Comparison of ENCODE assay signal across 9 cellular contexts in the genomic region with DNA sequence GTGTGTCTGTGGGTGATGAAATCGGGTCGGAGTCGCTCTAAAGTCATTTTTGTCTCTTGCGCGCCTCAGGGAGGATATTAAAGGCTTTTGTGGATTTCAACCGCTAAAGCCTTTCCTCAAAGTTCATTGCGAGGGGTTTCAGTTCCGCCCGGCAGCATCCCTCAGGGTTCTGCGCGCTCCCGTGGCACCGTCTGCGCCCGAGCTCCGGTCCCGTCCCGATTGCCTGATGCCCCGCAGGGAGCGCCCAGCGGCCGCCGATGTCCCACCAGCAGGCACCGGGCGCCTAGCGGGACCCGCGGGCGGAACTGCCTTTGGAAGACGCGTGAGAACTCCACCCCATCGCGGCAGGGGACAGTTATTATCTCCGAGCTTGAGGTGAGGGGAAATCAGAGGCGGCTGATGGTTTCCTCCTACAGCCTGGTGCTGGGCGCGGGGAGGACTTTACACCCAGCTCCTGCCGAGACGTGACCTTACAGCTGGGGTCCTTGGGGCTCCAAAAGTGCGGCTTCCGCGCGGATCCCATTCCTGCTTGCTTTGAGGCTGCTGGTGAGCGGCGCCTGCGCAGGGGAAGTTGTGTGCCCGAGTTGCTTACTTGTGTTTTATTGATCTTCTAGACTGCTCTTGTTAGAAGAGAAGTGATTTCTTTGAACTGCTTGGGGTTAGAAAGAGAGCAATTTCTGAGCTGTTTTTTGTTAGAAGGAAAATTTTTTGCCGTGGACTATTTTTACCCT. TPM values are rescaled to one million over a fixed set of nuclear protein-coding genes. Genes with fewer than 3 reads are reported as not detected.
A peak's percentile ranks its signal among the peaks of the same experiment; 100 is the strongest.
DNase-seq lines count a peak whose midpoint lies in the region; ATAC-seq and TF ChIP-seq lines count a peak whose summit lies in the region.
"Had no signal": no experiment of that assay in that cellular context is flagged by ENCODE, and none has a peak within 500 bp of the region (broad histone marks: within the 10 kb centered on the region; RNA-seq: fewer than 3 reads in every experiment).

No MANE protein-coding gene starts in this region.

- POLR2A ChIA-PET in A673 (lab: Charles Lee; ENCODE audit: low non-redundant PET): no interaction called here
- POLR2A ChIA-PET in T-cell (lab: Charles Lee): interaction anchor here in 1 of 2 donors (0.6 kb wide), 1 partner anchor 27 kb away, joined by 3 read pairs; a partner anchor contains a TSS

- BruUV-seq in A673 (replicated peaks; lab: Mats Ljungman, UMichigan): no TSS peak

- TF ChIP-seq CTCF in A673 (conservative IDR thresholded peaks at IDR 0.05; ENCODE audit: low read depth, low read length): no peak

- H3K4me1 ChIP-seq in A673 (ENCODE audit: insufficient read depth, low read length, poor library complexity, severe bottlenecking): peaks cover 14% of the 10 kb centered on the region

- peaks cover 92% of the 10 kb centered on the region for H3K27me3 ChIP-seq in A673 (replicated peaks; ENCODE audit: insufficient read depth, low read depth, low read length, poor library complexity)

- intact Hi-C loops in A673 (cut with micrococcal nuclease; ENCODE audit: unreplicated experiment): no loop called here

- peaks cover 3 to 6% (median 6%) of the 10 kb centered on the region in 3 donors for H3K9me3 Mint-ChIP-seq in T-cell
- H3K9me3 Mint-ChIP-seq in stimulated activated memory B cell treated with anti-CD40 and anti-IgM and Interleukin-4, amounts not matched to agents 10 μg/mL and 1 μg/mL and 100 μg/mL, for 72 hours: peaks cover 6% of the 10 kb centered on the region

- peaks cover 27 to 35% (median 34%) of the 10 kb centered on the region in 3 donors for H3K4me1 Mint-ChIP-seq in T-cell
- peaks cover 29% of the 10 kb centered on the region for H3K4me1 Mint-ChIP-seq in stimulated activated memory B cell treated with anti-CD40 and anti-IgM and Interleukin-4, amounts not matched to agents 10 μg/mL and 1 μg/mL and 100 μg/mL, for 72 hours

- DNase-seq in A673 (ENCODE audit: low spot score): peak; percentile 34
- peak in 3 of 34 experiments; percentile 19 to 35 (median 30) for DNase-seq in T-cell
- DNase-seq in hepatic stellate cell (ENCODE audit: low spot score): peak; percentile 27
- no peak for DNase-seq in HPDE6-E6E7 (ENCODE audit: extremely low spot score)
- no peak for DNase-seq in foreskin melanocyte

- no peak overlapping the region for H3K27ac ChIP-seq in A673 (ENCODE audit: low read depth, low read length, poor library complexity, severe bottlenecking)
- H3K27ac ChIP-seq: tibial artery had no signal

- peaks cover 11% of the 10 kb centered on the region for H3K9me3 ChIP-seq in A673 (ENCODE audit: low read depth, low read length, poor library complexity, severe bottlenecking)

- H3K27me3 Mint-ChIP-seq in T-cell: peaks cover 89 to 96% of the 10 kb centered on the region in 2 donors
- H3K27me3 Mint-ChIP-seq in stimulated activated memory B cell treated with anti-CD40 and anti-IgM and Interleukin-4, amounts not matched to agents 10 μg/mL and 1 μg/mL and 100 μg/mL, for 72 hours: peaks cover 92% of the 10 kb centered on the region

- peak overlapping the region; percentile 43 for H3K4me3 ChIP-seq in A673 (ENCODE audit: low read depth, low read length, poor library complexity, severe bottlenecking)

- ATAC-seq in GM18868 (IDR thresholded peaks at IDR 0.05; ENCODE audit: unreplicated experiment): peak; percentile 46
- ATAC-seq in T-cell (replicated peaks in 1 of 4): peak; percentile 43 to 72 (median 55)
- peak; percentile 78 for ATAC-seq in stimulated activated memory B cell treated with anti-CD40 and anti-IgM and Interleukin-4, amounts not matched to agents 10 μg/mL and 1 μg/mL and 100 μg/mL, for 72 hours
- ATAC-seq in HG03442 (IDR thresholded peaks at IDR 0.05; ENCODE audit: unreplicated experiment): no peak

- peaks cover 4% of the 10 kb centered on the region for H3K36me3 Mint-ChIP-seq in T-cell
- H3K36me3 Mint-ChIP-seq in stimulated activated memory B cell treated with anti-CD40 and anti-IgM and Interleukin-4, amounts not matched to agents 10 μg/mL and 1 μg/mL and 100 μg/mL, for 72 hours: peaks cover 6% of the 10 kb centered on the region

- CTCF ChIA-PET in A673 (lab: Charles Lee): interaction anchor here (0.5 kb wide), 1 partner anchor 16 kb away, joined by 3 read pairs; no protein-coding TSS in a partner anchor
- CTCF ChIA-PET in T-cell (lab: Charles Lee): no interaction called here

- no peak overlapping the region for H3K27ac Mint-ChIP-seq in T-cell
- H3K27ac Mint-ChIP-seq in stimulated activated memory B cell treated with anti-CD40 and anti-IgM and Interleukin-4, amounts not matched to agents 10 μg/mL and 1 μg/mL and 100 μg/mL, for 72 hours: no peak overlapping the region

- H3K4me3 Mint-ChIP-seq in T-cell: peak overlapping the region; percentile 70 to 82 (median 72)
- H3K4me3 Mint-ChIP-seq in stimulated activated memory B cell treated with anti-CD40 and anti-IgM and Interleukin-4, amounts not matched to agents 10 μg/mL and 1 μg/mL and 100 μg/mL, for 72 hours: peak overlapping the region; percentile 73

- H3K36me3 ChIP-seq in A673 (ENCODE audit: insufficient read depth, low read length, poor library complexity, severe bottlenecking): no peaks in the 10 kb centered on the region
- H3K36me3 ChIP-seq: tibial artery had no signal

RNA-seq across cellular contexts. Expression of a gene that starts 27.1 kb away (rescaled TPM):
- total RNA-seq in A673 (2021) (5.2 and 7.0 TPM in 2 replicates), T-cell (under 1 TPM in 4 of 5 donors, not detected in 1; 0.13 to 0.23 (median 0.14) TPM)

RNA-seq across cellular contexts. Expression of a gene that starts 34.5 kb away (rescaled TPM):
- total RNA-seq in A673 (2021) (not detected in 2 replicates), T-cell (not detected)

RNA-seq across cellular contexts. Expression of a gene that starts 49.0 kb away (rescaled TPM):
- total RNA-seq in A673 (2021) (2.6 and 4.2 TPM in 2 replicates), T-cell (1 to 10 TPM in 2 of 5 donors, under 1 TPM in 1, not detected in 2; 0.20 to 3.9 (median 1.6) TPM)

Comparison
In these comparisons a context has a peak if more than half of its experiments do, and no peak if none do; other contexts are left out.
1. DNase-seq: peak in A673 (single experiment) and hepatic stellate cell (single experiment); none in HPDE6-E6E7 (single experiment) and foreskin melanocyte (single experiment).